Comparison of ENCODE assay signal across 1 cellular context in the genomic region with DNA sequence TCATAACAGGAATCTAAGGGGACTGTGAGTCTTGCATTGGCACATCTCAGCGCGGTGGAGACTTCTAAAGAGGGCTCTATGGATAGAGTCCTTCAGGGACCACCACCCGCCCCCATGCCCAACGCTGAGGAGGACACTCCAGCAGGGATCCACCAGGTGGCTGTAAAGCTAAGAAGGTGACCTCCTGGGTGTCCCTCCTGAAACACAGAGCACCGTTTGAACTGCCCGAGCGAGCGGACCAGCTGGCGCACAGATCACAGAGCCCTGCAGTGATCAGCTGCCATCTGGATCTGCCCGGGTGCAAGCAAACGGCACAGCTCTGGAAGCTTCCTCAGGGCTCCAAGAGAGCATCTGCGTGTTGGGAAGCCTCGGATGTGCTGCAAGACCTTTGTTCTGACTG.
TF ChIP-seq lines count a peak whose summit lies in the region.

No MANE protein-coding gene starts in this region.

TF ChIP-seq in GM23338, 12 proteins besides CTCF, POLR2A, EP300 and RAD21:
- TF ChIP-seq, protein P1, sequence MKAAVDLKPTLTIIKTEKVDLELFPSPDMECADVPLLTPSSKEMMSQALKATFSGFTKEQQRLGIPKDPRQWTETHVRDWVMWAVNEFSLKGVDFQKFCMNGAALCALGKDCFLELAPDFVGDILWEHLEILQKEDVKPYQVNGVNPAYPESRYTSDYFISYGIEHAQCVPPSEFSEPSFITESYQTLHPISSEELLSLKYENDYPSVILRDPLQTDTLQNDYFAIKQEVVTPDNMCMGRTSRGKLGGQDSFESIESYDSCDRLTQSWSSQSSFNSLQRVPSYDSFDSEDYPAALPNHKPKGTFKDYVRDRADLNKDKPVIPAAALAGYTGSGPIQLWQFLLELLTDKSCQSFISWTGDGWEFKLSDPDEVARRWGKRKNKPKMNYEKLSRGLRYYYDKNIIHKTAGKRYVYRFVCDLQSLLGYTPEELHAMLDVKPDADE (IDR thresholded peaks at IDR 0.05): no peak
- no peak for TF ChIP-seq EZH2 (IDR thresholded peaks at IDR 0.05; ENCODE audit: low read depth, unreplicated experiment)
- TF ChIP-seq, protein P2, sequence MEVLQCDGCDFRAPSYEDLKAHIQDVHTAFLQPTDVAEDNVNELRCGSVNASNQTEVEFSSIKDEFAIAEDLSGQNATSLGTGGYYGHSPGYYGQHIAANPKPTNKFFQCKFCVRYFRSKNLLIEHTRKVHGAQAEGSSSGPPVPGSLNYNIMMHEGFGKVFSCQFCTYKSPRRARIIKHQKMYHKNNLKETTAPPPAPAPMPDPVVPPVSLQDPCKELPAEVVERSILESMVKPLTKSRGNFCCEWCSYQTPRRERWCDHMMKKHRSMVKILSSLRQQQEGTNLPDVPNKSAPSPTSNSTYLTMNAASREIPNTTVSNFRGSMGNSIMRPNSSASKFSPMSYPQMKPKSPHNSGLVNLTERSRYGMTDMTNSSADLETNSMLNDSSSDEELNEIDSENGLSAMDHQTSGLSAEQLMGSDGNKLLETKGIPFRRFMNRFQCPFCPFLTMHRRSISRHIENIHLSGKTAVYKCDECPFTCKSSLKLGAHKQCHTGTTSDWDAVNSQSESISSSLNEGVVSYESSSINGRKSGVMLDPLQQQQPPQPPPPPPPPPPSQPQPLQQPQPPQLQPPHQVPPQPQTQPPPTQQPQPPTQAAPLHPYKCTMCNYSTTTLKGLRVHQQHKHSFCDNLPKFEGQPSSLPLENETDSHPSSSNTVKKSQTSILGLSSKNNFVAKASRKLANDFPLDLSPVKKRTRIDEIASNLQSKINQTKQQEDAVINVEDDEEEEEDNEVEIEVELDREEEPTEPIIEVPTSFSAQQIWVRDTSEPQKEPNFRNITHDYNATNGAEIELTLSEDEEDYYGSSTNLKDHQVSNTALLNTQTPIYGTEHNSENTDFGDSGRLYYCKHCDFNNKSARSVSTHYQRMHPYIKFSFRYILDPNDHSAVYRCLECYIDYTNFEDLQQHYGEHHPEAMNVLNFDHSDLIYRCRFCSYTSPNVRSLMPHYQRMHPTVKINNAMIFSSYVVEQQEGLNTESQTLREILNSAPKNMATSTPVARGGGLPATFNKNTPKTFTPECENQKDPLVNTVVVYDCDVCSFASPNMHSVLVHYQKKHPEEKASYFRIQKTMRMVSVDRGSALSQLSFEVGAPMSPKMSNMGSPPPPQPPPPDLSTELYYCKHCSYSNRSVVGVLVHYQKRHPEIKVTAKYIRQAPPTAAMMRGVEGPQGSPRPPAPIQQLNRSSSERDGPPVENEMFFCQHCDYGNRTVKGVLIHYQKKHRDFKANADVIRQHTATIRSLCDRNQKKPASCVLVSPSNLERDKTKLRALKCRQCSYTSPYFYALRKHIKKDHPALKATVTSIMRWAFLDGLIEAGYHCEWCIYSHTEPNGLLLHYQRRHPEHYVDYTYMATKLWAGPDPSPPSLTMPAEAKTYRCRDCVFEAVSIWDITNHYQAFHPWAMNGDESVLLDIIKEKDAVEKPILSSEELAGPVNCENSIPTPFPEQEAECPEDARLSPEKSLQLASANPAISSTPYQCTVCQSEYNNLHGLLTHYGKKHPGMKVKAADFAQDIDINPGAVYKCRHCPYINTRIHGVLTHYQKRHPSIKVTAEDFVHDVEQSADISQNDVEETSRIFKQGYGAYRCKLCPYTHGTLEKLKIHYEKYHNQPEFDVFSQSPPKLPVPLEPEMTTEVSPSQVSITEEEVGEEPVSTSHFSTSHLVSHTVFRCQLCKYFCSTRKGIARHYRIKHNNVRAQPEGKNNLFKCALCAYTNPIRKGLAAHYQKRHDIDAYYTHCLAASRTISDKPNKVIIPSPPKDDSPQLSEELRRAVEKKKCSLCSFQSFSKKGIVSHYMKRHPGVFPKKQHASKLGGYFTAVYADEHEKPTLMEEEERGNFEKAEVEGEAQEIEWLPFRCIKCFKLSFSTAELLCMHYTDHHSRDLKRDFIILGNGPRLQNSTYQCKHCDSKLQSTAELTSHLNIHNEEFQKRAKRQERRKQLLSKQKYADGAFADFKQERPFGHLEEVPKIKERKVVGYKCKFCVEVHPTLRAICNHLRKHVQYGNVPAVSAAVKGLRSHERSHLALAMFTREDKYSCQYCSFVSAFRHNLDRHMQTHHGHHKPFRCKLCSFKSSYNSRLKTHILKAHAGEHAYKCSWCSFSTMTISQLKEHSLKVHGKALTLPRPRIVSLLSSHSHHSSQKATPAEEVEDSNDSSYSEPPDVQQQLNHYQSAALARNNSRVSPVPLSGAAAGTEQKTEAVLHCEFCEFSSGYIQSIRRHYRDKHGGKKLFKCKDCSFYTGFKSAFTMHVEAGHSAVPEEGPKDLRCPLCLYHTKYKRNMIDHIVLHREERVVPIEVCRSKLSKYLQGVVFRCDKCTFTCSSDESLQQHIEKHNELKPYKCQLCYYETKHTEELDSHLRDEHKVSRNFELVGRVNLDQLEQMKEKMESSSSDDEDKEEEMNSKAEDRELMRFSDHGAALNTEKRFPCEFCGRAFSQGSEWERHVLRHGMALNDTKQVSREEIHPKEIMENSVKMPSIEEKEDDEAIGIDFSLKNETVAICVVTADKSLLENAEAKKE (CRISPR knock-in tag; IDR thresholded peaks at IDR 0.05): no peak
- TF ChIP-seq JUNB (IDR thresholded peaks at IDR 0.05; ENCODE audit: unreplicated experiment): no peak
- no peak for TF ChIP-seq EZH2phosphoT487 (IDR thresholded peaks at IDR 0.05; ENCODE audit: unreplicated experiment)
- no peak for TF ChIP-seq ZNF331 (CRISPR knock-in tag; IDR thresholded peaks at IDR 0.05; ENCODE audit: low read depth)
- TF ChIP-seq CREB1 (CRISPR knock-in tag; IDR thresholded peaks at IDR 0.05; ENCODE audit: low read depth): no peak
- TF ChIP-seq, protein P3, sequence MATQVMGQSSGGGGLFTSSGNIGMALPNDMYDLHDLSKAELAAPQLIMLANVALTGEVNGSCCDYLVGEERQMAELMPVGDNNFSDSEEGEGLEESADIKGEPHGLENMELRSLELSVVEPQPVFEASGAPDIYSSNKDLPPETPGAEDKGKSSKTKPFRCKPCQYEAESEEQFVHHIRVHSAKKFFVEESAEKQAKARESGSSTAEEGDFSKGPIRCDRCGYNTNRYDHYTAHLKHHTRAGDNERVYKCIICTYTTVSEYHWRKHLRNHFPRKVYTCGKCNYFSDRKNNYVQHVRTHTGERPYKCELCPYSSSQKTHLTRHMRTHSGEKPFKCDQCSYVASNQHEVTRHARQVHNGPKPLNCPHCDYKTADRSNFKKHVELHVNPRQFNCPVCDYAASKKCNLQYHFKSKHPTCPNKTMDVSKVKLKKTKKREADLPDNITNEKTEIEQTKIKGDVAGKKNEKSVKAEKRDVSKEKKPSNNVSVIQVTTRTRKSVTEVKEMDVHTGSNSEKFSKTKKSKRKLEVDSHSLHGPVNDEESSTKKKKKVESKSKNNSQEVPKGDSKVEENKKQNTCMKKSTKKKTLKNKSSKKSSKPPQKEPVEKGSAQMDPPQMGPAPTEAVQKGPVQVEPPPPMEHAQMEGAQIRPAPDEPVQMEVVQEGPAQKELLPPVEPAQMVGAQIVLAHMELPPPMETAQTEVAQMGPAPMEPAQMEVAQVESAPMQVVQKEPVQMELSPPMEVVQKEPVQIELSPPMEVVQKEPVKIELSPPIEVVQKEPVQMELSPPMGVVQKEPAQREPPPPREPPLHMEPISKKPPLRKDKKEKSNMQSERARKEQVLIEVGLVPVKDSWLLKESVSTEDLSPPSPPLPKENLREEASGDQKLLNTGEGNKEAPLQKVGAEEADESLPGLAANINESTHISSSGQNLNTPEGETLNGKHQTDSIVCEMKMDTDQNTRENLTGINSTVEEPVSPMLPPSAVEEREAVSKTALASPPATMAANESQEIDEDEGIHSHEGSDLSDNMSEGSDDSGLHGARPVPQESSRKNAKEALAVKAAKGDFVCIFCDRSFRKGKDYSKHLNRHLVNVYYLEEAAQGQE (IDR thresholded peaks at IDR 0.05; ENCODE audit: unreplicated experiment): no peak
- no peak for TF ChIP-seq ZNF114 (CRISPR knock-in tag; IDR thresholded peaks at IDR 0.05)
- TF ChIP-seq POLR2AphosphoS5 (IDR thresholded peaks at IDR 0.05; ENCODE audit: low read depth): no peak
- TF ChIP-seq NANOG (IDR thresholded peaks at IDR 0.05; ENCODE audit: borderline replicate concordance): no peak
- no peak for TF ChIP-seq STAT1 (IDR thresholded peaks at IDR 0.05; ENCODE audit: unreplicated experiment)
